ENCODE assay signal across 9 cellular contexts in genomic region chr1:111948209-111949131, GRCh38. TPM values are rescaled to one million over a fixed set of nuclear protein-coding genes. Genes with fewer than 3 reads are reported as not detected.
DNase-seq lines count a peak whose midpoint lies in the region; TF ChIP-seq lines count a peak whose summit lies in the region.
"Had no signal": no experiment of that assay in that cellular context is flagged by ENCODE, and none has a peak within 500 bp of the region (broad histone marks: within the 10 kb centered on the region; RNA-seq: fewer than 3 reads in every experiment).

No MANE protein-coding gene starts in this region.

- H3K9me3 ChIP-seq in BE2C (no peaks in the 10 kb centered on the region), OCI-LY7 (ENCODE audit: low read length) (no peaks in the 10 kb centered on the region)

- H3K9me2 ChIP-seq in OCI-LY7 (ENCODE audit: insufficient read depth, low read length) = no peaks in the 10 kb centered on the region

- DNase-seq in BE2C (peak; percentile 76), NCI-H2029 treated with DMSO at 0.1 percent for 48 hours (lab: John Stamatoyannopoulos, UW) (peak; percentile 72), myocyte (ENCODE audit: low read depth) (peak; percentile 44), NOMO-1 treated with DMSO at 0.1 percent for 48 hours (lab: John Stamatoyannopoulos, UW; ENCODE audit: unreplicated experiment) (no peak), OCI-LY7 (ENCODE audit: low spot score) (no peak), SKM-1 (lab: John Stamatoyannopoulos, UW; ENCODE audit: unreplicated experiment) (no peak)
- no peak for DNase-seq in activated T-helper 1 cell treated with anti-CD3 and anti-CD28 coated beads, Interleukin-12 subunit alpha, Interleukin-12 subunit beta, Interleukin-2, Interleukin-4 antibody, amounts not matched to agents 30 ng/mL and 10 ng/mL and 1 ng/mL, durations not matched to agents 14 hours and 24 hours and 36 hours (ENCODE audit: low spot score)
- DNase-seq: CD4-positive, CD25-positive, alpha-beta regulatory T cell had no signal

- no peaks in the 10 kb centered on the region for H3K9me3 Mint-ChIP-seq in activated T-helper 1 cell treated with anti-CD3 and anti-CD28 coated beads, Interleukin-12 subunit alpha, Interleukin-12 subunit beta, Interleukin-2, Interleukin-4 antibody, amounts not matched to agents 30 ng/mL and 10 ng/mL and 1 ng/mL, durations not matched to agents 14 hours and 24 hours and 36 hours

- H3K4me3 ChIP-seq in BE2C (ENCODE audit: low read depth, low read length) = 0 out of 2 replicates have a peak overlapping the region, but pooled peaks have one; percentile 12
- no peak overlapping the region for H3K4me3 ChIP-seq in OCI-LY7 (ENCODE audit: low read depth, low read length, poor library complexity, severe bottlenecking)

- no peak for TF ChIP-seq CTCF in BE2C (IDR thresholded peaks at IDR 0.05; ENCODE audit: low read depth, low read length)
- no peak for TF ChIP-seq CTCF in OCI-LY7 (conservative IDR thresholded peaks at IDR 0.05; ENCODE audit: low read length)

- H3K4me2 ChIP-seq in OCI-LY7 (ENCODE audit: low read length) = no peak overlapping the region

- H3K4me1 Mint-ChIP-seq in activated T-helper 1 cell treated with anti-CD3 and anti-CD28 coated beads, Interleukin-12 subunit alpha, Interleukin-12 subunit beta, Interleukin-2, Interleukin-4 antibody, amounts not matched to agents 30 ng/mL and 10 ng/mL and 1 ng/mL, durations not matched to agents 14 hours and 24 hours and 36 hours (ENCODE audit: low read depth) = no peaks in the 10 kb centered on the region

- H3K79me2 ChIP-seq in OCI-LY7 (ENCODE audit: insufficient read depth, low read depth, low read length) = no peaks in the 10 kb centered on the region

- H3K36me3 ChIP-seq in BE2C = no peaks in the 10 kb centered on the region
- H3K36me3 ChIP-seq in OCI-LY7 (ENCODE audit: insufficient read depth, low read length) = no peaks in the 10 kb centered on the region

- H3K4me1 ChIP-seq in BE2C = peaks cover 17% of the 10 kb centered on the region
- H3K4me1 ChIP-seq in OCI-LY7 (ENCODE audit: insufficient read depth, low read length, poor library complexity, severe bottlenecking) = no peaks in the 10 kb centered on the region

- no peak overlapping the region for H3K4me3 Mint-ChIP-seq in activated T-helper 1 cell treated with anti-CD3 and anti-CD28 coated beads, Interleukin-12 subunit alpha, Interleukin-12 subunit beta, Interleukin-2, Interleukin-4 antibody, amounts not matched to agents 30 ng/mL and 10 ng/mL and 1 ng/mL, durations not matched to agents 14 hours and 24 hours and 36 hours
- H3K4me3 Mint-ChIP-seq: CD4-positive, CD25-positive, alpha-beta regulatory T cell had no signal

- no peak overlapping the region for H3K27ac Mint-ChIP-seq in activated T-helper 1 cell treated with anti-CD3 and anti-CD28 coated beads, Interleukin-12 subunit alpha, Interleukin-12 subunit beta, Interleukin-2, Interleukin-4 antibody, amounts not matched to agents 30 ng/mL and 10 ng/mL and 1 ng/mL, durations not matched to agents 14 hours and 24 hours and 36 hours
- H3K27ac Mint-ChIP-seq: CD4-positive, CD25-positive, alpha-beta regulatory T cell had no signal

- no peaks in the 10 kb centered on the region for H4K20me1 ChIP-seq in OCI-LY7 (ENCODE audit: insufficient read depth, low read length)

- BruUV-seq in OCI-LY7 (replicated peaks; lab: Mats Ljungman, UMichigan) = no TSS peak

- CTCF ChIA-PET in OCI-LY7 (lab: Charles Lee; ENCODE audit: unreplicated experiment) = no interaction called here

- POLR2A ChIA-PET in OCI-LY7 (lab: Charles Lee) = no interaction called here

- no peak overlapping the region for H2AFZ ChIP-seq in OCI-LY7 (ENCODE audit: low read length)

- no peaks in the 10 kb centered on the region for H3K27me3 ChIP-seq in BE2C

- H3K27me3 Mint-ChIP-seq in activated T-helper 1 cell treated with anti-CD3 and anti-CD28 coated beads, Interleukin-12 subunit alpha, Interleukin-12 subunit beta, Interleukin-2, Interleukin-4 antibody, amounts not matched to agents 30 ng/mL and 10 ng/mL and 1 ng/mL, durations not matched to agents 14 hours and 24 hours and 36 hours (ENCODE audit: insufficient read depth) = peaks cover 8% of the 10 kb centered on the region

- intact Hi-C loops in activated T-helper 1 cell treated with anti-CD3 and anti-CD28 coated beads, Interleukin-12 subunit alpha, Interleukin-12 subunit beta, Interleukin-2, Interleukin-4 antibody, amounts not matched to agents 30 ng/mL and 10 ng/mL and 1 ng/mL, durations not matched to agents 14 hours and 24 hours and 36 hours (cut with micrococcal nuclease) = no loop called here
- intact Hi-C loops in OCI-LY7 (cut with micrococcal nuclease; ENCODE audit: unreplicated experiment) = no loop called here

- H3K27ac ChIP-seq in cingulate gyrus (ENCODE audit: low read depth, low read length) (peak overlapping the region; percentile 76), OCI-LY7 (ENCODE audit: low read depth, low read length, poor library complexity, severe bottlenecking) (no peak overlapping the region)

- no peaks in the 10 kb centered on the region for H3K36me3 Mint-ChIP-seq in activated T-helper 1 cell treated with anti-CD3 and anti-CD28 coated beads, Interleukin-12 subunit alpha, Interleukin-12 subunit beta, Interleukin-2, Interleukin-4 antibody, amounts not matched to agents 30 ng/mL and 10 ng/mL and 1 ng/mL, durations not matched to agents 14 hours and 24 hours and 36 hours (ENCODE audit: low read depth)
- H3K36me3 Mint-ChIP-seq: CD4-positive, CD25-positive, alpha-beta regulatory T cell had no signal

RNA-seq across cellular contexts. Expression of gene KCND3, which starts 41.0 kb away (rescaled TPM):
- 1.2 TPM for polyA plus RNA-seq in BE2C (2012; ENCODE audit: insufficient read depth, insufficient read length, low read depth)
- total RNA-seq in myocyte (under 0.01 and 0.03 TPM in 2 replicates), OCI-LY7 (2022) (not detected in 2 replicates)
- 0.09 TPM for polyA plus RNA-seq in myocyte (2012)
- not detected in 2 replicates for total RNA-seq in activated T-helper 1 cell treated with anti-CD3 and anti-CD28 coated beads, Interleukin-12 subunit alpha, Interleukin-12 subunit beta, Interleukin-2, Interleukin-4 antibody, amounts not matched to agents 30 ng/mL and 10 ng/mL and 1 ng/mL, durations not matched to agents 14 hours and 24 hours and 36 hours
- total RNA-seq in OCI-LY7 (2014; rRNA removed; shearing (Covaris generic)) = not detected in 2 replicates

Comparison
In these comparisons a context has a peak if more than half of its experiments do, and no peak if none do; other contexts are left out.
1. DNase-seq: peak in BE2C (single experiment), NCI-H2029 treated with DMSO at 0.1 percent for 48 hours (single experiment) and myocyte (single experiment); none in activated T-helper 1 cell treated with anti-CD3 and anti-CD28 coated beads, Interleukin-12 subunit alpha, Interleukin-12 subunit beta, Interleukin-2, Interleukin-4 antibody, amounts not matched to agents 30 ng/mL and 10 ng/mL and 1 ng/mL, durations not matched to agents 14 hours and 24 hours and 36 hours (single experiment), NOMO-1 treated with DMSO at 0.1 percent for 48 hours (single experiment), OCI-LY7 (single experiment) and SKM-1 (single experiment).